1 cellular context compared by ENCODE assay signal in genomic region chr12:122062832-122063690, GRCh38.
TF ChIP-seq lines count a peak whose summit lies in the region.

No MANE protein-coding gene starts in this region.

TF ChIP-seq in IMR-90, 13 proteins besides CTCF, POLR2A, EP300 and RAD21 (continued from another document):
- TF ChIP-seq CHD1 (IDR thresholded peaks at IDR 0.05; ENCODE audit: low read depth, low read length) = no peak
- no peak for TF ChIP-seq FOS (IDR thresholded peaks at IDR 0.05; ENCODE audit: low read depth, low read length)
- no peak for TF ChIP-seq MAZ (IDR thresholded peaks at IDR 0.05; ENCODE audit: borderline replicate concordance, low read depth, low read length)
- no peak for TF ChIP-seq BHLHE40 (IDR thresholded peaks at IDR 0.05; ENCODE audit: low read depth, low read length)
- peak; percentile 41; the same call in 1 of the 2 replicates for TF ChIP-seq MAFK (IDR thresholded peaks at IDR 0.05; ENCODE audit: low read depth, low read length)
- no peak for TF ChIP-seq RCOR1 (IDR thresholded peaks at IDR 0.05; ENCODE audit: insufficient replicate concordance, low read length)
TF ChIP-seq in IMR-90: peak in this region for 1.
